ENCODE assay signal across 14 cellular contexts in genomic region chr20:59137532-59137931, GRCh38. TPM values are rescaled to one million over a fixed set of nuclear protein-coding genes. Genes with fewer than 3 reads are reported as not detected.
DNase-seq lines count a peak whose midpoint lies in the region; ATAC-seq, FAIRE-seq and TF ChIP-seq lines count a peak whose summit lies in the region.
"Had no signal": no experiment of that assay in that cellular context is flagged by ENCODE, and none has a peak within 500 bp of the region (broad histone marks: within the 10 kb centered on the region; RNA-seq: fewer than 3 reads in every experiment).

No MANE protein-coding gene starts in this region.

- no peak overlapping the region for H3K4me3 Mint-ChIP-seq in CD4-positive, alpha-beta T cell
- H3K4me3 Mint-ChIP-seq: CD14-positive monocyte had no signal

- no peaks in the 10 kb centered on the region for H3K9me3 Mint-ChIP-seq in CD4-positive, alpha-beta T cell

- no peak for TF ChIP-seq CTCF in CD4-positive, alpha-beta T cell (IDR thresholded peaks at IDR 0.05)

- H3K4me1 Mint-ChIP-seq in CD4-positive, alpha-beta T cell (ENCODE audit: low read depth) = peaks cover 35% of the 10 kb centered on the region

- H3K36me3 Mint-ChIP-seq in CD4-positive, alpha-beta T cell (ENCODE audit: low read depth) = no peaks in the 10 kb centered on the region
- H3K36me3 Mint-ChIP-seq: CD14-positive monocyte had no signal

- H3K9me3 ChIP-seq in CD4-positive, alpha-beta T cell (ENCODE audit: control insufficient read depth, low read length) = no peaks in the 10 kb centered on the region

- H3K27ac Mint-ChIP-seq in CD4-positive, alpha-beta T cell = no peak overlapping the region
- H3K27ac Mint-ChIP-seq: CD14-positive monocyte had no signal

- POLR2A ChIA-PET in CD4-positive, alpha-beta T cell (lab: Charles Lee) = interaction anchor here (1.1 to 2.2 kb wide), 4 partner anchors 9 to 39 kb away, joined by 3 to 16 read pairs (median 5); no protein-coding TSS in a partner anchor

- H3K27me3 Mint-ChIP-seq in CD4-positive, alpha-beta T cell = no peaks in the 10 kb centered on the region

- CTCF ChIA-PET in CD4-positive, alpha-beta T cell (lab: Charles Lee) = no interaction called here

- intact Hi-C loops in CD4-positive, alpha-beta T cell (cut with DNase I, micrococcal nuclease) = no loop called here
- intact Hi-C loops in left colon (cut with DNase I, micrococcal nuclease) = no loop called here

- no peak for FAIRE-seq in H54 (lab: Jason Lieb, UNC)

- no peak for TF ChIP-seq POLR2A in H54 (IDR thresholded peaks at IDR 0.05; ENCODE audit: low read depth, low read length)

- H3K27ac ChIP-seq in CD4-positive, alpha-beta T cell (ENCODE audit: low read depth, low read length) = no peak overlapping the region

- no peaks in the 10 kb centered on the region for H3K27me3 ChIP-seq in CD4-positive, alpha-beta T cell (ENCODE audit: control insufficient read depth, insufficient read depth, low read length)

- ATAC-seq in CD4-positive, alpha-beta T cell (ENCODE audit: poor library complexity) = peak; percentile 59
- peak; percentile 100 for ATAC-seq in left colon

- DNase-seq in CD4-positive, alpha-beta T cell = peak in 1 of 10 experiments; percentile 26
- DNase-seq in NCI-H1105 treated with DMSO at 0.1 percent for 48 hours (lab: John Stamatoyannopoulos, UW) (peak; percentile 40), cerebellar cortex (ENCODE audit: low spot score) (peak; percentile 29), left colon (peak; percentile 92), H54 (ENCODE audit: insufficient read length, low spot score) (no peak), NCI-H2227 (lab: John Stamatoyannopoulos, UW; ENCODE audit: unreplicated experiment) (no peak), islet precursor cell (no peak), RKO (ENCODE audit: low spot score) (no peak)
- DNase-seq: Calu3, NCI-H146, RPMI8226 had no signal

RNA-seq across cellular contexts. Expression of gene ZNF831, which starts 26.1 kb away (rescaled TPM):
- total RNA-seq in CD4-positive, alpha-beta T cell = 10 to 100 TPM; 24.9 to 25.9 TPM
- under 1 TPM; 0.15 to 0.61 TPM for total RNA-seq in left colon
- total RNA-seq: A673, Calu3, SK-MEL-5 had no signal

Comparison
In these comparisons a context has a peak if more than half of its experiments do, and no peak if none do; other contexts are left out.
1. DNase-seq: peak in NCI-H1105 treated with DMSO at 0.1 percent for 48 hours (single experiment), cerebellar cortex (single experiment) and left colon (2 of 2); none in H54 (single experiment), NCI-H2227 (single experiment), islet precursor cell (single experiment) and RKO (single experiment).
2. RNA of gene ZNF831, which starts 26.1 kb away (total RNA-seq): 24.9 to 25.9 TPM in CD4-positive, alpha-beta T cell; 0.15 to 0.61 TPM in left colon; every median in the first group is over 10 times any median in the second.